Comparison of ENCODE assay signal across 9 cellular contexts in genomic region chr12:19572920-19573558, GRCh38.
DNase-seq lines count a peak whose midpoint lies in the region; ATAC-seq, FAIRE-seq and TF ChIP-seq lines count a peak whose summit lies in the region.
"Had no signal": no experiment of that assay in that cellular context is flagged by ENCODE, and none has a peak within 500 bp of the region (broad histone marks: within the 10 kb centered on the region; RNA-seq: fewer than 3 reads in every experiment).

No MANE protein-coding gene starts in this region.

- H3K36me3 ChIP-seq in astrocyte (ENCODE audit: insufficient read depth, low read length) (no peaks in the 10 kb centered on the region), right lobe of liver (no peaks in the 10 kb centered on the region)
- H3K36me3 ChIP-seq: upper lobe of left lung had no signal

- no peaks in the 10 kb centered on the region for H3K27me3 ChIP-seq in astrocyte (ENCODE audit: insufficient read depth, low read length)
- H3K27me3 ChIP-seq in right lobe of liver, result no peaks in the 10 kb centered on the region
- H3K27me3 ChIP-seq: upper lobe of left lung had no signal

- TF ChIP-seq POLR2A in right lobe of liver (IDR thresholded peaks at IDR 0.05), result no peak

- H3K27me3 Mint-ChIP-seq in astrocyte (ENCODE audit: low read depth, unreplicated experiment), result no peaks in the 10 kb centered on the region

- no peaks in the 10 kb centered on the region for H3K79me2 ChIP-seq in astrocyte (ENCODE audit: insufficient read depth, low read length)

- H3K27ac Mint-ChIP-seq in astrocyte (ENCODE audit: unreplicated experiment), result no peak overlapping the region

- peak overlapping the region; percentile 26 for H2AFZ ChIP-seq in astrocyte (ENCODE audit: low read depth, low read length)

- no peaks in the 10 kb centered on the region for H3K9me3 ChIP-seq in astrocyte (ENCODE audit: insufficient read depth, low read depth, low read length)
- H3K9me3 ChIP-seq in right lobe of liver, result no peaks in the 10 kb centered on the region
- H3K9me3 ChIP-seq: upper lobe of left lung had no signal

- peak; percentile 20 for FAIRE-seq in astrocyte (lab: Jason Lieb, UNC)

- H3K4me2 ChIP-seq in astrocyte (ENCODE audit: low read length), result no peak overlapping the region

- H3K27ac ChIP-seq in astrocyte (ENCODE audit: low read depth, low read length) (no peak overlapping the region), right lobe of liver (no peak overlapping the region)
- H3K27ac ChIP-seq: upper lobe of left lung had no signal

- H3K4me1 ChIP-seq in astrocyte (ENCODE audit: insufficient read depth, low read length) (peaks cover 16% of the 10 kb centered on the region), right lobe of liver (no peaks in the 10 kb centered on the region)

- H3K36me3 Mint-ChIP-seq in astrocyte (ENCODE audit: low read depth, unreplicated experiment), result peaks cover 2% of the 10 kb centered on the region

- H3K4me1 Mint-ChIP-seq in astrocyte (ENCODE audit: low read depth, unreplicated experiment), result peaks cover 18% of the 10 kb centered on the region

- peak overlapping the region; percentile 42 for H3K4me3 Mint-ChIP-seq in astrocyte (ENCODE audit: unreplicated experiment)

- TF ChIP-seq CTCF in astrocyte (IDR thresholded peaks at IDR 0.05; ENCODE audit: insufficient read depth, low read depth, low read length), result peak; percentile 67
- TF ChIP-seq CTCF in right lobe of liver (IDR thresholded peaks at IDR 0.05), result peak in 3 of 4 donors; percentile 19 to 35 (median 24)

- WGBS in right lobe of liver (ENCODE audit: insufficient coverage, low coverage, low lambda C conversion rate, missing lambda C conversion rate), result 72% methylated on average over 7 of the region's 16 CpGs

- no peak overlapping the region for H3K9ac ChIP-seq in astrocyte (ENCODE audit: low read length)

- intact Hi-C loops in left ventricle myocardium superior (cut with micrococcal nuclease), result no loop called here
- intact Hi-C loops in Right ventricle myocardium superior (cut with DNase I), result no loop called here
- intact Hi-C loops in right lobe of liver (cut with DNase I), result no loop called here

- H4K20me1 ChIP-seq in astrocyte (ENCODE audit: insufficient read depth, low read length), result no peaks in the 10 kb centered on the region

- peaks cover 2% of the 10 kb centered on the region for H3K9me3 Mint-ChIP-seq in astrocyte (ENCODE audit: unreplicated experiment)

- ATAC-seq in left ventricle myocardium superior (no peak), Right ventricle myocardium superior (ENCODE audit: poor library complexity) (no peak), HG02623 (IDR thresholded peaks at IDR 0.05; ENCODE audit: unreplicated experiment) (peak; percentile 61), right lobe of liver (peak in 2 of 4 donors; percentile 18 to 31), GM18861 (IDR thresholded peaks at IDR 0.05; ENCODE audit: unreplicated experiment) (no peak)

- DNase-seq in left ventricle myocardium superior, result peak; percentile 27
- DNase-seq in Right ventricle myocardium superior, result no peak
- peak; percentile 23 for DNase-seq in NCI-H2196 treated with DMSO at 0.1 percent for 48 hours (lab: John Stamatoyannopoulos, UW; ENCODE audit: unreplicated experiment)
- DNase-seq in astrocyte (ENCODE audit: low read depth), result peak; percentile 47
- no peak for DNase-seq in right lobe of liver
- DNase-seq in activated CD4-positive, CD25-positive, alpha-beta regulatory T cell (lab: John Stamatoyannopoulos, UW), result no peak

- H3K4me3 ChIP-seq in astrocyte (ENCODE audit: insufficient read depth, low read depth, low read length), result no peak overlapping the region
- no peak overlapping the region for H3K4me3 ChIP-seq in right lobe of liver
- H3K4me3 ChIP-seq: upper lobe of left lung had no signal

Comparison
In these comparisons a context has a peak if more than half of its experiments do, and no peak if none do; other contexts are left out.
1. DNase-seq: peak in left ventricle myocardium superior (single experiment), NCI-H2196 treated with DMSO at 0.1 percent for 48 hours (single experiment) and astrocyte (single experiment); none in Right ventricle myocardium superior (single experiment), right lobe of liver (0 of 3) and activated CD4-positive, CD25-positive, alpha-beta regulatory T cell (0 of 4).